ENCODE assay signal across 11 cellular contexts in the genomic region with DNA sequence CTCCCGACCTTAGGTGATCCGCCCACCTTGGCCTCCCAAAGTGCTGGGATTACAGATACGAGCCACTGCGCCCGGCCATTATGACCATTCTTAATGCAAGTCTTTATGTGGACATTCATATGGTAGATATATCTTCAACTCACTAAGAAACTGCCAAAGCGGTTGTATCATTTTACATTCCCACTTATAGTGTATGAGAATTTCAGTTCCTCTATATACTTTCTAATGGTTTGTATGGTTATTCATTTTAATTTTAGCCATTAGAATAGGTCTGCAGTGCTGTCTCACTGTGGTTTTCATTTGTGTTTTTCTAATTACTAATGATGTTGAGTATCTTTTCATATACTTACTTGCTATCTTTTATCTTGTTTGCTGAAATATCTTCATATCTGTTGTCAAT.
DNase-seq lines count a peak whose midpoint lies in the region; ATAC-seq and TF ChIP-seq lines count a peak whose summit lies in the region.
"Had no signal": no experiment of that assay in that cellular context is flagged by ENCODE, and none has a peak within 500 bp of the region (broad histone marks: within the 10 kb centered on the region; RNA-seq: fewer than 3 reads in every experiment).

No MANE protein-coding gene starts in this region.

- no peak overlapping the region for H3K27ac Mint-ChIP-seq in T-helper 2 cell treated with Interferon-gamma antibody and Interleukin-4, amounts not matched to agents 5 μg/mL and 100 μg/mL, for 36 hours
- H3K27ac Mint-ChIP-seq: dendritic cell treated with granulocyte-macrophage colony-stimulating factor and Interleukin-4, amounts not matched to agents 40 ng/mL and 50 ng/mL, for 4 days; H9 had no signal

- peaks cover 3% of the 10 kb centered on the region for H3K4me1 Mint-ChIP-seq in T-helper 2 cell treated with Interferon-gamma antibody and Interleukin-4, amounts not matched to agents 5 μg/mL and 100 μg/mL, for 36 hours (ENCODE audit: low read depth)

- H3K4me3 ChIP-seq in GM12865 (ENCODE audit: low read depth, low read length): no peak overlapping the region

- peak; percentile 62 for DNase-seq in GM12865 (ENCODE audit: low read depth)
- DNase-seq in OCI-M2 (lab: John Stamatoyannopoulos, UW; ENCODE audit: unreplicated experiment): no peak
- no peak for DNase-seq in NAMALWA (ENCODE audit: low spot score)
- DNase-seq in AG20443 (ENCODE audit: low spot score): no peak
- DNase-seq in T-helper 2 cell treated with Interferon-gamma antibody and Interleukin-4, amounts not matched to agents 5 μg/mL and 100 μg/mL, for 36 hours (ENCODE audit: low spot score): no peak
- DNase-seq: H9, T-helper 2 cell had no signal

- TF ChIP-seq CTCF in GM12865 (IDR thresholded peaks at IDR 0.05; ENCODE audit: insufficient read depth, low read depth, low read length, missing control alignments): no peak

- H3K27me3 Mint-ChIP-seq in T-helper 2 cell treated with Interferon-gamma antibody and Interleukin-4, amounts not matched to agents 5 μg/mL and 100 μg/mL, for 36 hours (ENCODE audit: low read depth): no peaks in the 10 kb centered on the region
- H3K27me3 Mint-ChIP-seq: dendritic cell treated with granulocyte-macrophage colony-stimulating factor and Interleukin-4, amounts not matched to agents 40 ng/mL and 50 ng/mL, for 4 days had no signal

- ATAC-seq in GM19324 (IDR thresholded peaks at IDR 0.05; ENCODE audit: low FRiP score, unreplicated experiment) (peak; percentile 63), HG02610 (IDR thresholded peaks at IDR 0.05; ENCODE audit: unreplicated experiment) (peak; percentile 96), HG03378 (IDR thresholded peaks at IDR 0.05; ENCODE audit: unreplicated experiment) (peak; percentile 90)

- no peak overlapping the region for H3K4me3 Mint-ChIP-seq in T-helper 2 cell treated with Interferon-gamma antibody and Interleukin-4, amounts not matched to agents 5 μg/mL and 100 μg/mL, for 36 hours
- H3K4me3 Mint-ChIP-seq: dendritic cell treated with granulocyte-macrophage colony-stimulating factor and Interleukin-4, amounts not matched to agents 40 ng/mL and 50 ng/mL, for 4 days; H9 had no signal

- peaks cover 28% of the 10 kb centered on the region for H3K36me3 Mint-ChIP-seq in T-helper 2 cell treated with Interferon-gamma antibody and Interleukin-4, amounts not matched to agents 5 μg/mL and 100 μg/mL, for 36 hours (ENCODE audit: low read depth)

- peaks cover 28% of the 10 kb centered on the region for H3K9me3 Mint-ChIP-seq in T-helper 2 cell treated with Interferon-gamma antibody and Interleukin-4, amounts not matched to agents 5 μg/mL and 100 μg/mL, for 36 hours
